ENCODE assay signal across 8 cellular contexts in genomic region chr17:82241183-82241925, GRCh38. TPM values are rescaled to one million over a fixed set of nuclear protein-coding genes. Genes with fewer than 3 reads are reported as not detected.
DNase-seq lines count a peak whose midpoint lies in the region; ATAC-seq and TF ChIP-seq lines count a peak whose summit lies in the region.

No MANE protein-coding gene starts in this region.

- no peaks in the 10 kb centered on the region for H3K27me3 ChIP-seq in prostate gland (replicated peaks; ENCODE audit: insufficient read depth)

- TF ChIP-seq CTCF in AG10803 (conservative IDR thresholded peaks at IDR 0.05; ENCODE audit: low read length) = no peak
- TF ChIP-seq CTCF in glutamatergic neuron (IDR thresholded peaks at IDR 0.05; ENCODE audit: partially characterized antibody, unreplicated experiment) = no peak
- TF ChIP-seq CTCF in prostate gland (IDR thresholded peaks at IDR 0.05) = no peak

- H3K4me3 Mint-ChIP-seq in glutamatergic neuron (ENCODE audit: unreplicated experiment) = no peak overlapping the region

- TF ChIP-seq POLR2A in prostate gland (IDR thresholded peaks at IDR 0.05) = no peak

- H3K4me1 Mint-ChIP-seq in glutamatergic neuron (ENCODE audit: low read depth, unreplicated experiment) = peaks cover 14% of the 10 kb centered on the region

- DNase-seq in AG10803 (ENCODE audit: low read depth) (peak; percentile 69), LHCN-M2 (ENCODE audit: low read depth) (peak; percentile 88), glutamatergic neuron (no peak), prostate gland (ENCODE audit: low spot score) (peak; percentile 66), OCI-M2 (lab: John Stamatoyannopoulos, UW; ENCODE audit: unreplicated experiment) (no peak)
- DNase-seq in activated T-helper 9 cell treated with anti-CD3 and anti-CD28 coated beads, Interleukin-2, amount 50 U/mL, for 16 hours (ENCODE audit: low read depth) = peak; percentile 23

- peaks cover 53% of the 10 kb centered on the region for H3K4me1 ChIP-seq in prostate gland (replicated peaks)

- 36% methylated on average over 23 of the region's 27 CpGs for WGBS in prostate gland

- H3K36me3 Mint-ChIP-seq in glutamatergic neuron (ENCODE audit: unreplicated experiment) = peaks cover 6% of the 10 kb centered on the region

- H3K27me3 Mint-ChIP-seq in glutamatergic neuron (ENCODE audit: unreplicated experiment) = peaks cover 12% of the 10 kb centered on the region

- peaks cover 13% of the 10 kb centered on the region for H3K9me3 Mint-ChIP-seq in glutamatergic neuron (ENCODE audit: unreplicated experiment)

- no peak for ATAC-seq in GM18867 (IDR thresholded peaks at IDR 0.05; ENCODE audit: unreplicated experiment)
- no peak for ATAC-seq in GM18519 (IDR thresholded peaks at IDR 0.05; ENCODE audit: low FRiP score, unreplicated experiment)

- H3K9me3 ChIP-seq in prostate gland = no peaks in the 10 kb centered on the region

- H3K4me3 ChIP-seq in AG10803 (ENCODE audit: low read length) (no peak overlapping the region), prostate gland (no peak overlapping the region)

- intact Hi-C loops in prostate gland (cut with DNase I) = no loop called here

- H3K27ac Mint-ChIP-seq in glutamatergic neuron (ENCODE audit: unreplicated experiment) = peak overlapping the region; percentile 68

- H3K36me3 ChIP-seq in prostate gland = peaks cover 11 to 18% of the 10 kb centered on the region in 2 donors

- H3K27ac ChIP-seq in prostate gland = peak overlapping the region; percentile 77 to 80

RNA-seq across cellular contexts. Expression of gene SLC16A3, which starts 12.5 kb away (rescaled TPM):
- total RNA-seq in LHCN-M2 (2014; rRNA removed) = 497 and 711 TPM in 2 replicates
- polyA plus RNA-seq in LHCN-M2 (2012) = 445 TPM
- 15.6 TPM for total RNA-seq in glutamatergic neuron (ENCODE audit: unreplicated experiment)
- total RNA-seq in prostate gland = 10 to 100 TPM in 1 of 2 donors, 1 to 10 TPM in 1; 5.0 to 69.2 TPM

RNA-seq across cellular contexts. Expression of gene CCDC57, which starts 28.7 kb away (rescaled TPM):
- total RNA-seq in LHCN-M2 (2014; rRNA removed) (11.0 and 13.5 TPM in 2 replicates), glutamatergic neuron (ENCODE audit: unreplicated experiment) (40.7 TPM), prostate gland (10 to 100 TPM; 57.6 to 62.8 TPM)
- polyA plus RNA-seq in LHCN-M2 (2012) = 8.0 TPM

RNA-seq across cellular contexts. Expression of gene CSNK1D, which starts 32.1 kb away (rescaled TPM):
- 38.9 and 51.3 TPM in 2 replicates for total RNA-seq in LHCN-M2 (2014; rRNA removed)
- 98.1 TPM for polyA plus RNA-seq in LHCN-M2 (2012)
- total RNA-seq in glutamatergic neuron (ENCODE audit: unreplicated experiment) = 211 TPM
- total RNA-seq in prostate gland = 100 to 1,000 TPM in 1 of 2 donors, 10 to 100 TPM in 1; 80.3 to 155 TPM

Comparison
In these comparisons a context has a peak if more than half of its experiments do, and no peak if none do; other contexts are left out.
1. DNase-seq: peak in AG10803 (single experiment), LHCN-M2 (single experiment), activated T-helper 9 cell treated with anti-CD3 and anti-CD28 coated beads, Interleukin-2, amount 50 U/mL, for 16 hours (single experiment) and prostate gland (single experiment); none in glutamatergic neuron (single experiment) and OCI-M2 (single experiment).